In genomic region chr14:104776481-104776880, GRCh38 we compare ENCODE assay signal across 1 cellular context.
TF ChIP-seq lines count a peak whose summit lies in the region.

No MANE protein-coding gene starts in this region.

TF ChIP-seq in HepG2, 621 proteins besides CTCF, POLR2A, EP300 and RAD21:
- 0 out of 2 replicates have a peak, but pooled peaks have one; percentile 6 for TF ChIP-seq POLR2G (IDR thresholded peaks at IDR 0.05; ENCODE audit: low read depth, low read length)
- no peak for TF ChIP-seq ZNF777 (CRISPR knock-in tag; IDR thresholded peaks at IDR 0.05)
- peak; percentile 20; the same call in 1 of the 2 replicates for TF ChIP-seq ZNF263 (CRISPR knock-in tag; IDR thresholded peaks at IDR 0.05)
